ENCODE assay signal across 1 cellular context in genomic region chr1:172536256-172536655, GRCh38.
TF ChIP-seq lines count a peak whose summit lies in the region.

No MANE protein-coding gene starts in this region.

TF ChIP-seq in WTC11, 78 proteins besides CTCF, POLR2A, EP300 and RAD21 (continued from another document):
- TF ChIP-seq AFF4 (CRISPR knock-in tag; IDR thresholded peaks at IDR 0.05; ENCODE audit: borderline replicate concordance) (no peak), MAX (CRISPR knock-in tag; IDR thresholded peaks at IDR 0.05) (no peak), GRHL2 (CRISPR knock-in tag; IDR thresholded peaks at IDR 0.05; ENCODE audit: insufficient replicate concordance, severe bottlenecking) (no peak), ERG (CRISPR knock-in tag; IDR thresholded peaks at IDR 0.05) (no peak), AR (CRISPR knock-in tag; IDR thresholded peaks at IDR 0.05) (no peak), ZNF138 (CRISPR knock-in tag; conservative IDR thresholded peaks at IDR 0.05) (no peak), KAT7 (CRISPR knock-in tag; IDR thresholded peaks at IDR 0.05; ENCODE audit: borderline replicate concordance) (no peak), ZNF671 (CRISPR knock-in tag; IDR thresholded peaks at IDR 0.05) (no peak), FOXJ3 (CRISPR knock-in tag; IDR thresholded peaks at IDR 0.05; ENCODE audit: borderline replicate concordance) (no peak), MLX (CRISPR knock-in tag; IDR thresholded peaks at IDR 0.05) (no peak), ZNF396 (CRISPR knock-in tag; IDR thresholded peaks at IDR 0.05; ENCODE audit: borderline replicate concordance) (no peak)
